In genomic region chr15:62343397-62343796, GRCh38 we compare ENCODE assay signal across 17 cellular contexts. TPM values are rescaled to one million over a fixed set of nuclear protein-coding genes. Genes with fewer than 3 reads are reported as not detected.
DNase-seq lines count a peak whose midpoint lies in the region; ATAC-seq and TF ChIP-seq lines count a peak whose summit lies in the region.
"Had no signal": no experiment of that assay in that cellular context is flagged by ENCODE, and none has a peak within 500 bp of the region (broad histone marks: within the 10 kb centered on the region; RNA-seq: fewer than 3 reads in every experiment).

No MANE protein-coding gene starts in this region.

- no peak overlapping the region for H3K4me2 ChIP-seq in neuronal stem cell (ENCODE audit: insufficient read depth, low read length, poor library complexity, severe bottlenecking)
- H3K4me2 ChIP-seq: BLaER1 treated with 17β-estradiol and CSF1 and Interleukin-3, amounts not matched to agents 10 nM and 100 nM had no signal

- no peak overlapping the region for H2BK5ac ChIP-seq in neuronal stem cell (ENCODE audit: low read length)

- TF ChIP-seq CTCF in heart right ventricle (IDR thresholded peaks at IDR 0.05) (no peak), colonic mucosa (IDR thresholded peaks at IDR 0.05) (no peak)

- H3K4ac ChIP-seq in neuronal stem cell (ENCODE audit: low read length) = no peak overlapping the region

- no peaks in the 10 kb centered on the region for H3K79me1 ChIP-seq in neuronal stem cell (ENCODE audit: low read depth, low read length)

- no peak overlapping the region for H2BK15ac ChIP-seq in neuronal stem cell (ENCODE audit: low read length)

- WGBS in heart right ventricle, 2 donors = 90 to 92% methylated on average over 10 of the region's 10 CpGs
- WGBS in neuronal stem cell (ENCODE audit: extremely low coverage in 2 of 2, insufficient read length in 2 of 2, insufficient replicate concordance in 1 of 2), 2 donors = no CpG with 5 or more reads among the region's 10 CpGs

- H3K18ac ChIP-seq in neuronal stem cell (ENCODE audit: low read length) = peak overlapping the region; percentile 23

- H3K36me3 ChIP-seq in heart right ventricle = no peaks in the 10 kb centered on the region
- no peaks in the 10 kb centered on the region for H3K36me3 ChIP-seq in colonic mucosa
- H3K36me3 ChIP-seq in neuronal stem cell (replicated peaks in 1 of 2; ENCODE audit: control insufficient read depth in 2 of 2, insufficient read depth in 2 of 2, low read length in 2 of 2) = no peaks in the 10 kb centered on the region
- H3K36me3 ChIP-seq in CD4-positive, alpha-beta memory T cell (ENCODE audit: insufficient read depth, low read length) = no peaks in the 10 kb centered on the region
- H3K36me3 ChIP-seq: BLaER1 treated with 17β-estradiol and CSF1 and Interleukin-3, amounts not matched to agents 10 nM and 100 nM had no signal

- peak; percentile 15 for ATAC-seq in Right ventricle myocardium superior (ENCODE audit: poor library complexity)
- no peak for ATAC-seq in heart right ventricle
- ATAC-seq in GM19467 (IDR thresholded peaks at IDR 0.05; ENCODE audit: unreplicated experiment) = no peak
- ATAC-seq in GM21825 (IDR thresholded peaks at IDR 0.05; ENCODE audit: unreplicated experiment) = no peak
- ATAC-seq: HCT116 had no signal

- H3K4me1 ChIP-seq in heart right ventricle = no peaks in the 10 kb centered on the region
- H3K4me1 ChIP-seq in colonic mucosa = peaks cover 3% of the 10 kb centered on the region
- H3K4me1 ChIP-seq in neuronal stem cell (ENCODE audit: control insufficient read depth in 2 of 2, insufficient read depth in 1 of 2, low read depth in 1 of 2, low read length in 2 of 2) = no peaks in the 10 kb centered on the region
- no peaks in the 10 kb centered on the region for H3K4me1 ChIP-seq in CD4-positive, alpha-beta memory T cell (ENCODE audit: insufficient read depth, low read length)

- intact Hi-C loops in Right ventricle myocardium superior (cut with DNase I) (no loop called here), heart right ventricle (cut with DNase I) (no loop called here), colonic mucosa (cut with DNase I) (no loop called here)
- intact Hi-C loops in CD4-positive, alpha-beta memory T cell (cut with micrococcal nuclease) = no loop called here

- peaks cover 0 to 5% (median 0%) of the 10 kb centered on the region in 8 donors for H3K9me3 Mint-ChIP-seq in CD4-positive, alpha-beta memory T cell

- H3K4me3 ChIP-seq in heart right ventricle = no peak overlapping the region
- H3K4me3 ChIP-seq in colonic mucosa = no peak overlapping the region
- H3K4me3 ChIP-seq in neuronal stem cell (ENCODE audit: low read length in 2 of 2) = no peak overlapping the region
- no peak overlapping the region for H3K4me3 ChIP-seq in CD4-positive, alpha-beta memory T cell (ENCODE audit: low read length in 2 of 2)
- H3K4me3 ChIP-seq: BLaER1 treated with 17β-estradiol and CSF1 and Interleukin-3, amounts not matched to agents 10 nM and 100 nM had no signal

- no peak overlapping the region for H3K4me3 Mint-ChIP-seq in CD4-positive, alpha-beta memory T cell
- H3K4me3 Mint-ChIP-seq: CD4-positive, CD25-positive, alpha-beta regulatory T cell had no signal

- H3K27ac Mint-ChIP-seq in CD4-positive, alpha-beta memory T cell = no peak overlapping the region
- H3K27ac Mint-ChIP-seq: CD4-positive, CD25-positive, alpha-beta regulatory T cell had no signal

- H3K36me3 Mint-ChIP-seq in CD4-positive, alpha-beta memory T cell = no peaks in the 10 kb centered on the region
- H3K36me3 Mint-ChIP-seq: CD4-positive, CD25-positive, alpha-beta regulatory T cell had no signal

- H4K91ac ChIP-seq in neuronal stem cell (ENCODE audit: low read depth, low read length, poor library complexity) = peak overlapping the region; percentile 56

- H4K8ac ChIP-seq in neuronal stem cell (ENCODE audit: low read depth, low read length) = no peak overlapping the region

- H3K27ac ChIP-seq in heart right ventricle (no peak overlapping the region), colonic mucosa (no peak overlapping the region), neuronal stem cell (replicated peaks; ENCODE audit: low read length) (no peak overlapping the region)
- no peak overlapping the region for H3K27ac ChIP-seq in CD4-positive, alpha-beta memory T cell (ENCODE audit: low read depth, low read length)
- H3K27ac ChIP-seq: BLaER1 treated with 17β-estradiol and CSF1 and Interleukin-3, amounts not matched to agents 10 nM and 100 nM; HL-60 had no signal

- H3K4me1 Mint-ChIP-seq in CD4-positive, alpha-beta memory T cell = peaks cover 7% of the 10 kb centered on the region in 4 donors

- no peak overlapping the region for H3K23ac ChIP-seq in neuronal stem cell (ENCODE audit: low read depth, low read length, poor library complexity)

- H2BK12ac ChIP-seq in neuronal stem cell (ENCODE audit: low read length) = no peak overlapping the region

- H3K27me3 Mint-ChIP-seq in CD4-positive, alpha-beta memory T cell = peaks cover 0 to 4% of the 10 kb centered on the region in 2 donors

- CTCF ChIA-PET in CD4-positive, alpha-beta memory T cell (lab: Charles Lee; ENCODE audit: partially characterized antibody) = interaction anchor here (2.4 kb wide), 1 partner anchor 8 kb away, joined by 13 read pairs; no protein-coding TSS in a partner anchor

- H3K9me3 ChIP-seq in heart right ventricle = peaks cover 0 to 6% (median 0%) of the 10 kb centered on the region in 11 donors
- no peaks in the 10 kb centered on the region for H3K9me3 ChIP-seq in colonic mucosa
- H3K9me3 ChIP-seq in neuronal stem cell (replicated peaks in 1 of 2; ENCODE audit: control insufficient read depth in 2 of 2, insufficient read depth in 1 of 2, low read depth in 1 of 2, low read length in 2 of 2) = no peaks in the 10 kb centered on the region
- H3K9me3 ChIP-seq in CD4-positive, alpha-beta memory T cell (ENCODE audit: control insufficient read depth in 1 of 2, low read length in 2 of 2) = no peaks in the 10 kb centered on the region

- H3K9ac ChIP-seq in colonic mucosa (ENCODE audit: low read depth in 2 of 2, low read length in 2 of 2) = no peak overlapping the region
- no peak overlapping the region for H3K9ac ChIP-seq in neuronal stem cell (ENCODE audit: low read depth, low read length, poor library complexity)
- H3K9ac ChIP-seq: BLaER1 treated with 17β-estradiol and CSF1 and Interleukin-3, amounts not matched to agents 10 nM and 100 nM had no signal

- H3K27me3 ChIP-seq in heart right ventricle (no peaks in the 10 kb centered on the region), colonic mucosa (no peaks in the 10 kb centered on the region), neuronal stem cell (ENCODE audit: control insufficient read depth in 3 of 3, insufficient read depth in 3 of 3, low read depth in 1 of 3, low read length in 3 of 3) (peaks cover 0 to 7% (median 0%) of the 10 kb centered on the region in 3 experiments)
- no peaks in the 10 kb centered on the region for H3K27me3 ChIP-seq in CD4-positive, alpha-beta memory T cell (ENCODE audit: insufficient read depth, low read length)
- H3K27me3 ChIP-seq: BLaER1 treated with 17β-estradiol and CSF1 and Interleukin-3, amounts not matched to agents 10 nM and 100 nM had no signal

- H2AFZ ChIP-seq in neuronal stem cell (ENCODE audit: low read length) = no peak overlapping the region

- H3K14ac ChIP-seq in neuronal stem cell (ENCODE audit: low read length) = no peak overlapping the region

- peak overlapping the region; percentile 57 for H2AK5ac ChIP-seq in neuronal stem cell (ENCODE audit: low read depth, low read length)

- no peak for DNase-seq in Right ventricle myocardium superior
- DNase-seq in heart right ventricle = no peak
- peak; percentile 21 for DNase-seq in NCI-H526 treated with DMSO at 0.1 percent for 48 hours (lab: John Stamatoyannopoulos, UW)
- peak; percentile 52 for DNase-seq in colonic mucosa
- DNase-seq in neuronal stem cell (ENCODE audit: low spot score) = no peak
- DNase-seq in CD4-positive, alpha-beta memory T cell = no peak
- DNase-seq: ACHN; CD4-positive, CD25-positive, alpha-beta regulatory T cell; DMS153; DMS79 treated with DMSO at 0.1 percent for 48 hours; EL; GF-D8 had no signal

- POLR2A ChIA-PET in CD4-positive, alpha-beta memory T cell (lab: Charles Lee; ENCODE audit: partially characterized antibody) = no interaction called here

- H2BK120ac ChIP-seq in neuronal stem cell (ENCODE audit: low read depth, low read length) = no peak overlapping the region

RNA-seq across cellular contexts. Expression of gene TLN2, which starts 47.0 kb away (rescaled TPM):
- total RNA-seq in Right ventricle myocardium superior = 40.2 TPM
- 10 to 100 TPM; 35.5 to 69.0 (median 48.4) TPM for total RNA-seq in heart right ventricle
- polyA plus RNA-seq in heart right ventricle = 10 to 100 TPM in 1 of 2 donors, 1 to 10 TPM in 1; 9.4 to 25.7 TPM
- 10 to 100 TPM; 34.7 to 71.6 TPM for total RNA-seq in colonic mucosa
- polyA plus RNA-seq in neuronal stem cell (2013, experiment 1 of 2) = 3.9 TPM
- polyA plus RNA-seq in neuronal stem cell (2013, experiment 2 of 2) = 4.3 TPM
- 1 to 10 TPM in 1 of 2 experiments, under 1 TPM in 1; 0.75 to 1.7 TPM for total RNA-seq in CD4-positive, alpha-beta memory T cell
- polyA plus RNA-seq in CD4-positive, alpha-beta memory T cell = 1 to 10 TPM in 1 of 2 donors, not detected in 1; 1.6 TPM

Comparison
In these comparisons a context has a peak if more than half of its experiments do, and no peak if none do; other contexts are left out.
1. DNase-seq: peak in NCI-H526 treated with DMSO at 0.1 percent for 48 hours (single experiment) and colonic mucosa (single experiment); none in Right ventricle myocardium superior (single experiment), heart right ventricle (0 of 2), neuronal stem cell (single experiment) and CD4-positive, alpha-beta memory T cell (0 of 5).
2. RNA of gene TLN2, which starts 47.0 kb away (total RNA-seq): 34.7 to 71.6 TPM in colonic mucosa, 35.5 to 69.0 TPM in heart right ventricle and 40.2 TPM in Right ventricle myocardium superior (single experiment); 0.75 to 1.7 TPM in CD4-positive, alpha-beta memory T cell; every median in the first group is over 10 times any median in the second.